1 cellular context compared by ENCODE assay signal in the genomic region with DNA sequence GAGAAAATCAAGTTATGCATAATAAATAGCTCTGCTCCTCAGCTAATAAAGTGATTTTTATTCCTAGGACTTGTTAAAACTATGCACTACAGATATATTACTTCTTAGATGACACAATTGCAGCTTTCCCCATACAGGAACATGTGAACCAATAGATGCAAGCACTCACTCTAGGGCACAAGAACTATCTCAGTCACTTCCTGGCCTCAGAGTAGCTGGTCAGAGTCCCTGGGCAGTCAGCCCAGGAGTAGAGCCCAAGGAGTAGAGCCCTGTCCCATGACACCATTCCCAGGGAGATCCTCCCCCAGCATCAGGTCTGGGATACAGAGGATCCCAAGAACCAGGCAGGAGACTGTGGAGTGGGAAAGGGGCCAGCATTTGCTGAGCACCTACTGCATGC.
TF ChIP-seq lines count a peak whose summit lies in the region.

No MANE protein-coding gene starts in this region.

TF ChIP-seq in endothelial cell of umbilical vein, 7 proteins besides CTCF, POLR2A, EP300 and RAD21:
- TF ChIP-seq MYC (IDR thresholded peaks at IDR 0.05; ENCODE audit: low read depth, low read length), result no peak
- TF ChIP-seq EZH2 (IDR thresholded peaks at IDR 0.05; ENCODE audit: borderline replicate concordance, low read depth, low read length, severe bottlenecking), result no peak
- TF ChIP-seq JUN (IDR thresholded peaks at IDR 0.05; ENCODE audit: borderline replicate concordance, insufficient read depth, insufficient read length, low read depth), result no peak
- TF ChIP-seq POLR2AphosphoS5 (IDR thresholded peaks at IDR 0.05; ENCODE audit: insufficient read depth, low read depth, low read length), result no peak
- TF ChIP-seq, protein P1, sequence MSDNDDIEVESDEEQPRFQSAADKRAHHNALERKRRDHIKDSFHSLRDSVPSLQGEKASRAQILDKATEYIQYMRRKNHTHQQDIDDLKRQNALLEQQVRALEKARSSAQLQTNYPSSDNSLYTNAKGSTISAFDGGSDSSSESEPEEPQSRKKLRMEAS (IDR thresholded peaks at IDR 0.05; ENCODE audit: insufficient read depth, insufficient read length), result no peak
- TF ChIP-seq GATA2 (IDR thresholded peaks at IDR 0.05; ENCODE audit: insufficient read depth, insufficient read length, low read depth, low read length), result no peak
- no peak for TF ChIP-seq FOS (IDR thresholded peaks at IDR 0.05; ENCODE audit: borderline replicate concordance, insufficient read depth, low read length)
